9 cellular contexts compared by ENCODE assay signal in the genomic region with DNA sequence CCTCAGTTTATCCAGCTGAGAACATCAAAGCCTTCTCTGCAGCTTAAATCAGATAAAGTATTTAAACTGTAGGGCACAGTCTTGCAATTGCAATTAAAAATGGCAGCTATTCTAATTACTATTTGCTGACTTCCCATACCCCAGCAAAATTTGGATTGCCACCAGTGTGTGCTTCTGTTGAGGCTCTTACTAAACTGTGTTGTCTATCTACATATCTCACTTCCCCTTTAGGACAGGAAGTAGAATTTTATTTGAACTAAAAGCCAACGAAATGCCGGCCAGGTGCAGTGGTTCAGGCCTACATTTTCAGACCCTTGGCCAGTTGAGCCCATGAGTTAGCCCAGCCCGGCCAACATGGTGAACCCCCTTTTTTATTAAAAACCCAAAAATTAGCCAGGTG.
DNase-seq lines count a peak whose midpoint lies in the region; ATAC-seq and FAIRE-seq lines count a peak whose summit lies in the region.
"Had no signal": no experiment of that assay in that cellular context is flagged by ENCODE, and none has a peak within 500 bp of the region (broad histone marks: within the 10 kb centered on the region; RNA-seq: fewer than 3 reads in every experiment).

No MANE protein-coding gene starts in this region.

- H3K9ac ChIP-seq in BLaER1 treated with 17β-estradiol and CSF1 and Interleukin-3, amounts not matched to agents 10 nM and 100 nM: no peak overlapping the region

- DNase-seq in GM19239 (ENCODE audit: insufficient read length, low spot score): peak; percentile 45
- no peak for DNase-seq in 8988T
- DNase-seq in activated naive CD4-positive, alpha-beta T cell treated with Interleukin-2 at 50 U/mL for 16 hours: no peak
- DNase-seq in NCI-H1048 (lab: John Stamatoyannopoulos, UW): no peak
- DNase-seq in NCI-H1417 treated with DMSO at 0.1 percent for 48 hours (lab: John Stamatoyannopoulos, UW): no peak
- DNase-seq: left ventricle myocardium inferior had no signal

- no peak overlapping the region for H3K4me3 ChIP-seq in BLaER1 treated with 17β-estradiol and CSF1 and Interleukin-3, amounts not matched to agents 10 nM and 100 nM
- H3K4me3 ChIP-seq: left ventricle myocardium inferior had no signal

- no peaks in the 10 kb centered on the region for H4K20me1 ChIP-seq in BLaER1 treated with 17β-estradiol and CSF1 and Interleukin-3, amounts not matched to agents 10 nM and 100 nM

- peak; percentile 88 for ATAC-seq in HG02840 (IDR thresholded peaks at IDR 0.05; ENCODE audit: low FRiP score, unreplicated experiment)
- ATAC-seq in HG03575 (IDR thresholded peaks at IDR 0.05; ENCODE audit: extremely low read depth, insufficient number of reproducible peaks, low FRiP score, unreplicated experiment): peak; percentile 74

- no peaks in the 10 kb centered on the region for H3K27me3 ChIP-seq in BLaER1 treated with 17β-estradiol and CSF1 and Interleukin-3, amounts not matched to agents 10 nM and 100 nM

- no peak overlapping the region for H3K27ac ChIP-seq in BLaER1 treated with 17β-estradiol and CSF1 and Interleukin-3, amounts not matched to agents 10 nM and 100 nM
- H3K27ac ChIP-seq: left ventricle myocardium inferior had no signal

- H3K9me3 ChIP-seq in BLaER1 treated with 17β-estradiol and CSF1 and Interleukin-3, amounts not matched to agents 10 nM and 100 nM (replicated peaks in 1 of 11): peaks cover 0 to 8% (median 0%) of the 10 kb centered on the region in 11 experiments; a peak in 2 of 22 replicates

- H3K4me2 ChIP-seq in BLaER1 treated with 17β-estradiol and CSF1 and Interleukin-3, amounts not matched to agents 10 nM and 100 nM: peak overlapping the region in 9 of 11 experiments; percentile 0 to 39 (median 21); a peak in 6 of 22 replicates

- peaks cover 0 to 6% (median 4%) of the 10 kb centered on the region in 10 experiments; a peak in 5 of 20 replicates for H3K4me1 ChIP-seq in BLaER1 treated with 17β-estradiol and CSF1 and Interleukin-3, amounts not matched to agents 10 nM and 100 nM
- H3K4me1 ChIP-seq: left ventricle myocardium inferior had no signal

- FAIRE-seq in GM19239 (lab: Jason Lieb, UNC): peak; percentile 93

- no peaks in the 10 kb centered on the region for H3K36me3 ChIP-seq in BLaER1 treated with 17β-estradiol and CSF1 and Interleukin-3, amounts not matched to agents 10 nM and 100 nM
- H3K36me3 ChIP-seq: left ventricle myocardium inferior had no signal
